In the genomic region with DNA sequence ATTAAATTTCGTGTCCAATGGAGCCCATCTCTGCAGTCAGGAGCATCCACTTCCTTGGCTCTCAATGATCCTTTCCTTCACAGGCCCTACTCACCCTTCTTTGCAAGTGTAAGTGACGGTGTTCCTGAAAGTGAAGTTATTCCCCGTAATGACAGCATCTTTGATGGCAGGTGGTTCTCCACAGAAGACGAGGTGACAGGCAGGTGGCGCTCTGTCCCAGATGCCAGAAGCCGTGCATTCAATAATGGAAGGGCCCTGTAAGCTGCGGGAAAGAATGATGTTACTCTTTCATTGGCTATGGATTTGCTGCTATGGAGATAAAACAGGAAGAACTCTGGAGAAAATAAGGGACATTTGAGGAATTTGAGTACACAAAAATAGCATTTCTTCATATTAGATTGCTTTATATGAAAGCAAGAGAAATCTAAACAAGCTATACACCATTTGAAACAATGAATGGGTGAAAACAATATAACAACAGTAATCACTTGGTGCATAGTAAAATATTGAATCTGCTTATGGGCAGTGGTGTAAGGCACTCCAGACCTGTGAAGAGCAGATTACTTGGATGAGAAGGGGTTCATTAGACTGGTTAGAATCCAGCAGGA, we compare ENCODE assay signal across 8 cellular contexts.
DNase-seq lines count a peak whose midpoint lies in the region; ATAC-seq and TF ChIP-seq lines count a peak whose summit lies in the region.

No MANE protein-coding gene starts in this region.

- DNase-seq in NOMO-1 treated with DMSO at 0.1 percent for 48 hours (lab: John Stamatoyannopoulos, UW; ENCODE audit: unreplicated experiment) (peak; percentile 46), NOMO-1 treated with dmso at 0.1 percent for 144 hours (lab: John Stamatoyannopoulos, UW; ENCODE audit: unreplicated experiment) (no peak), HCEC 1CT (peak; percentile 35), NCI-H526 (lab: John Stamatoyannopoulos, UW) (peak; percentile 7 to 41), cardiac fibroblast (ENCODE audit: low read depth in 2 of 2) (peak; percentile 46 to 63), lung microvascular endothelial cell (ENCODE audit: low read depth in 2 of 2) (peak; percentile 32 to 64)
- DNase-seq in activated effector memory CD4-positive, alpha-beta T cell treated with Interleukin-2 at 50 U/mL for 16 hours = no peak

- no peak overlapping the region for H3K4me3 Mint-ChIP-seq in stimulated activated memory B cell treated with anti-CD40 and anti-IgM and Interleukin-4, amounts not matched to agents 10 μg/mL and 1 μg/mL and 100 μg/mL, for 72 hours

- no peak overlapping the region for H3K4me3 ChIP-seq in cardiac fibroblast (replicated peaks in 1 of 2; ENCODE audit: low read depth in 2 of 2, low read length in 2 of 2)

- ATAC-seq in stimulated activated memory B cell treated with anti-CD40 and anti-IgM and Interleukin-4, amounts not matched to agents 10 μg/mL and 1 μg/mL and 100 μg/mL, for 72 hours = no peak

- no peaks in the 10 kb centered on the region for H3K36me3 Mint-ChIP-seq in stimulated activated memory B cell treated with anti-CD40 and anti-IgM and Interleukin-4, amounts not matched to agents 10 μg/mL and 1 μg/mL and 100 μg/mL, for 72 hours

- no peaks in the 10 kb centered on the region for H3K27me3 Mint-ChIP-seq in stimulated activated memory B cell treated with anti-CD40 and anti-IgM and Interleukin-4, amounts not matched to agents 10 μg/mL and 1 μg/mL and 100 μg/mL, for 72 hours

- peak; percentile 58 for TF ChIP-seq CTCF in cardiac fibroblast (IDR thresholded peaks at IDR 0.05; ENCODE audit: low read depth, low read length)

- H3K4me1 Mint-ChIP-seq in stimulated activated memory B cell treated with anti-CD40 and anti-IgM and Interleukin-4, amounts not matched to agents 10 μg/mL and 1 μg/mL and 100 μg/mL, for 72 hours = no peaks in the 10 kb centered on the region

- no peak overlapping the region for H3K27ac Mint-ChIP-seq in stimulated activated memory B cell treated with anti-CD40 and anti-IgM and Interleukin-4, amounts not matched to agents 10 μg/mL and 1 μg/mL and 100 μg/mL, for 72 hours

- H3K9me3 Mint-ChIP-seq in stimulated activated memory B cell treated with anti-CD40 and anti-IgM and Interleukin-4, amounts not matched to agents 10 μg/mL and 1 μg/mL and 100 μg/mL, for 72 hours = no peaks in the 10 kb centered on the region

Comparison
In these comparisons a context has a peak if more than half of its experiments do, and no peak if none do; other contexts are left out.
1. DNase-seq: peak in NOMO-1 treated with DMSO at 0.1 percent for 48 hours (single experiment), HCEC 1CT (single experiment), NCI-H526 (2 of 2), cardiac fibroblast (2 of 2) and lung microvascular endothelial cell (2 of 2); none in NOMO-1 treated with dmso at 0.1 percent for 144 hours (single experiment) and activated effector memory CD4-positive, alpha-beta T cell treated with Interleukin-2 at 50 U/mL for 16 hours (single experiment).